In the genomic region with DNA sequence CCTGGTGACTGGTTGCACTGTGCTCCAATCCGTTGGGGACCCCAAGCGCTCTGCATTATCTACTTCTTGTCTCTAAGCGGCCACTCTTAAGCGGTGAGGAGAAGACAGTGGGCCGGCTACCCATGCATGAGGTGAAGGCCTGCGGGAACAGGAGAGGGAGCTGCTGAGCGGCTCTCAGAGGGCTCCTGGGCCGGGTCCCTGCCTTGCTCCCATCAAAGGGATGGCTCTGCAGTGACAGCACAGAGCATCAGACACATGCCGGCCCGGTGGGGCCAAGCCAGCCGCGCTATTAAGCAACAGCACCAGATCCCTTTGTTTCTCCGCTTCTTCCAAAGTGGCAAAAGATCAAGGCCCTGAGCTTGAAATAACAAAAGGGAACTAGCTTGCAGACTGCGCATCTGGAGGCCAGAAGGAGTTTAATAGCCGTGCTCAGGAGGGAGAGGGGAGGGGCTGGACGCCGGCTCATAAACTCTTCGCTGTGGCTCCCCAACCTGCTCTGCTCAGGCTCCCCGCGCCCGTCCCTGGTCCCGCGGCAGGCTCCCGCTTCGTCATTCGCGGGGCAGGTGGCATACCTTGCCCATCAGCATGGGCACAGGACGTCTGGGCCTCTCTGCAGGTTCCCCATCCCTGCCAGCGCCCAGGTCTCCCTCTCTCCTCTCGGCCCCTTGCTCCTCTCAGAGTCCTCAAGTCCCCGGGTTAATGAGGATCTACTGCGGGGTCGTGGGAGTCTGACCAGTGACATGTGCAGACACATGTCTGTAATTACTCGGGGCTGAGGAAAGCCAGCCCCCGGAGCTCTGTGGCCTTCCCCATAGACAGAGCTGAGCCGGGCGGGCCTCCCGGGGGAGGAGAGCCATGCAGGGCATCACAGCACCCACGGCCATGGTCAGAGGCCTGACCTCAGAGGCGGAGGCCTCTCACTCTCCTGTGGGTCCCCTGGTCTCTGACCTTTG, we compare ENCODE assay signal across 9 cellular contexts.
DNase-seq lines count a peak whose midpoint lies in the region; ATAC-seq and TF ChIP-seq lines count a peak whose summit lies in the region.
"Had no signal": no experiment of that assay in that cellular context is flagged by ENCODE, and none has a peak within 500 bp of the region (broad histone marks: within the 10 kb centered on the region; RNA-seq: fewer than 3 reads in every experiment).

No MANE protein-coding gene starts in this region.

- TF ChIP-seq CTCF in AG09309 (IDR thresholded peaks at IDR 0.05; ENCODE audit: control insufficient read depth, insufficient read depth, low read depth, low read length, missing control alignments), result peak; percentile 56
- no peak for TF ChIP-seq CTCF in NB4 (IDR thresholded peaks at IDR 0.05; ENCODE audit: low read depth, low read length)
- peak; percentile 6 for TF ChIP-seq CTCF in epithelial cell of proximal tubule (conservative IDR thresholded peaks at IDR 0.05; ENCODE audit: low read depth, low read length)

- no peaks in the 10 kb centered on the region for H3K27me3 ChIP-seq in muscle layer of colon (ENCODE audit: control insufficient read depth in 1 of 2, insufficient read depth in 2 of 2, low read length in 2 of 2)

- H3K27ac ChIP-seq in muscle layer of colon (ENCODE audit: low read depth, low read length), result no peak overlapping the region

- H3K4me3 ChIP-seq in AG09309 (ENCODE audit: control insufficient read depth, low read depth, low read length), result no peak overlapping the region
- H3K4me3 ChIP-seq in NB4 (ENCODE audit: low read depth, low read length), result no peak overlapping the region
- no peak overlapping the region for H3K4me3 ChIP-seq in epithelial cell of proximal tubule (ENCODE audit: low read depth, low read length)
- peak overlapping the region; percentile 6 to 28 for H3K4me3 ChIP-seq in muscle layer of colon (ENCODE audit: low read depth in 1 of 2, low read length in 2 of 2)

- ATAC-seq in GM18517 (IDR thresholded peaks at IDR 0.05; ENCODE audit: unreplicated experiment), result no peak
- ATAC-seq in stimulated activated naive CD8-positive, alpha-beta T cell treated with anti-CD3 and anti-CD28 coated beads, Interleukin-15, Interleukin-2, amounts not matched to agents 100 U/mL and 50 U/mL, for 24 hours, result no peak
- ATAC-seq: naive thymus-derived CD4-positive, alpha-beta T cell had no signal

- H3K9ac ChIP-seq in muscle layer of colon (ENCODE audit: low read length), result no peak overlapping the region

- no peaks in the 10 kb centered on the region for H3K9me3 ChIP-seq in muscle layer of colon (ENCODE audit: low read length)

- peaks cover 12% of the 10 kb centered on the region for H3K4me1 ChIP-seq in muscle layer of colon (ENCODE audit: insufficient read depth, low read length)

- no peak for TF ChIP-seq POLR2A in NB4 (IDR thresholded peaks at IDR 0.05; ENCODE audit: extremely low read depth, insufficient read length)

- DNase-seq in AG09309 (ENCODE audit: low read depth), result peak; percentile 69
- peak; percentile 36 for DNase-seq in NB4 (ENCODE audit: low read depth)
- DNase-seq in epithelial cell of proximal tubule (ENCODE audit: low read depth), result no peak
- no peak for DNase-seq in A172 (ENCODE audit: low spot score)
- DNase-seq in stimulated activated naive CD8-positive, alpha-beta T cell treated with anti-CD3 and anti-CD28 coated beads, Interleukin-15, Interleukin-2, amounts not matched to agents 100 U/mL and 50 U/mL, for 24 hours, result no peak
- no peak for DNase-seq in activated CD8-positive, alpha-beta memory T cell treated with anti-CD3 and anti-CD28 coated beads for 24 hours
- DNase-seq: naive thymus-derived CD4-positive, alpha-beta T cell had no signal

- H3K36me3 ChIP-seq in muscle layer of colon (ENCODE audit: insufficient read depth, low read length), result no peaks in the 10 kb centered on the region

Comparison
In these comparisons a context has a peak if more than half of its experiments do, and no peak if none do; other contexts are left out.
1. DNase-seq: peak in AG09309 (single experiment) and NB4 (single experiment); none in epithelial cell of proximal tubule (single experiment), A172 (single experiment), stimulated activated naive CD8-positive, alpha-beta T cell treated with anti-CD3 and anti-CD28 coated beads, Interleukin-15, Interleukin-2, amounts not matched to agents 100 U/mL and 50 U/mL, for 24 hours (single experiment) and activated CD8-positive, alpha-beta memory T cell treated with anti-CD3 and anti-CD28 coated beads for 24 hours (single experiment).
2. H3K4me3 ChIP-seq: peak in muscle layer of colon (2 of 2); none in AG09309 (single experiment), NB4 (single experiment) and epithelial cell of proximal tubule (single experiment).